Comparison of ENCODE assay signal across 25 cellular contexts in genomic region chr7:22278660-22279059, GRCh38.
"Had no signal": no experiment of that assay in that cellular context is flagged by ENCODE, and none has a peak within 500 bp of the region (broad histone marks: within the 10 kb centered on the region; RNA-seq: fewer than 3 reads in every experiment).

No MANE protein-coding gene starts in this region.

- H3K4me3 ChIP-seq: colonic mucosa, gastroesophageal sphincter, ovary, prostate gland, thoracic aorta, vagina had no signal

- H3K27ac Mint-ChIP-seq: activated naive CD4-positive, alpha-beta T cell treated with anti-CD3 and anti-CD28 coated beads, Interleukin-2, amount 50 U/mL, for 72 hours; activated T-cell treated with anti-CD3 and anti-CD28 coated beads, Interleukin-2, amount 50 U/mL, for 24 hours; activated T-helper 17 cell treated with anti-CD3 and anti-CD28 coated beads, Interleukin-2, amount 50 U/mL, for 72 hours; brain; memory B cell; type B pancreatic cell; WTC11 had no signal

- H3K9me3 ChIP-seq: colonic mucosa, gastroesophageal sphincter, neutrophil, ovary, prostate gland, thoracic aorta, vagina had no signal

- H3K27ac ChIP-seq: colonic mucosa, epithelial cell of prostate, gastroesophageal sphincter, neutrophil, ovary, prostate gland, thoracic aorta, vagina had no signal

- H3K4me3 Mint-ChIP-seq: activated T-cell treated with anti-CD3 and anti-CD28 coated beads, Interleukin-2, amount 50 U/mL, for 24 hours; activated T-helper 17 cell treated with anti-CD3 and anti-CD28 coated beads, Interleukin-2, amount 50 U/mL, for 72 hours; brain; central memory CD8-positive, alpha-beta T cell; memory B cell; nephron; type B pancreatic cell; WTC11 had no signal

- H3K36me3 ChIP-seq: colonic mucosa, gastroesophageal sphincter, neutrophil, ovary, prostate gland, thoracic aorta, vagina had no signal

- H3K27me3 ChIP-seq: colonic mucosa, gastroesophageal sphincter, neutrophil, ovary, vagina had no signal

- H3K36me3 Mint-ChIP-seq: activated naive CD4-positive, alpha-beta T cell treated with anti-CD3 and anti-CD28 coated beads, Interleukin-2, amount 50 U/mL, for 72 hours; brain; memory B cell; type B pancreatic cell; WTC11 had no signal

- DNase-seq: activated CD8-positive, alpha-beta memory T cell treated with anti-CD3 and anti-CD28 coated beads for 24 hours; activated CD8-positive, alpha-beta memory T cell treated with anti-CD3 and anti-CD28 coated beads, Interleukin-2, amount 50 U/mL, for 4 hours; activated T-cell treated with anti-CD3 and anti-CD28 coated beads, Interleukin-2, amount 50 U/mL, for 24 hours; aorta; colonic mucosa; head of caudate nucleus; islet precursor cell; left cardiac atrium; ovary; stimulated activated CD4-positive, alpha-beta T cell treated with anti-CD3 and anti-CD28 coated beads, Interleukin-4, amount 100 ng/mL, for 24 hours; stimulated activated naive CD4-positive, alpha-beta T cell treated with Interleukin-2 at 50 U/mL for 16 hours had no signal

- H3K4me1 ChIP-seq: colonic mucosa, gastroesophageal sphincter, prostate gland, vagina had no signal

- H3K4me1 Mint-ChIP-seq: activated T-helper 17 cell treated with anti-CD3 and anti-CD28 coated beads, Interleukin-2, amount 50 U/mL, for 72 hours; brain; central memory CD8-positive, alpha-beta T cell; memory B cell; nephron; WTC11 had no signal

- H3K9me3 Mint-ChIP-seq: activated naive CD4-positive, alpha-beta T cell treated with anti-CD3 and anti-CD28 coated beads, Interleukin-2, amount 50 U/mL, for 72 hours; activated T-cell treated with anti-CD3 and anti-CD28 coated beads, Interleukin-2, amount 50 U/mL, for 24 hours; activated T-helper 17 cell treated with anti-CD3 and anti-CD28 coated beads, Interleukin-2, amount 50 U/mL, for 72 hours; central memory CD8-positive, alpha-beta T cell; memory B cell; nephron; type B pancreatic cell had no signal

- H3K27me3 Mint-ChIP-seq: brain, type B pancreatic cell had no signal
